In the genomic region with DNA sequence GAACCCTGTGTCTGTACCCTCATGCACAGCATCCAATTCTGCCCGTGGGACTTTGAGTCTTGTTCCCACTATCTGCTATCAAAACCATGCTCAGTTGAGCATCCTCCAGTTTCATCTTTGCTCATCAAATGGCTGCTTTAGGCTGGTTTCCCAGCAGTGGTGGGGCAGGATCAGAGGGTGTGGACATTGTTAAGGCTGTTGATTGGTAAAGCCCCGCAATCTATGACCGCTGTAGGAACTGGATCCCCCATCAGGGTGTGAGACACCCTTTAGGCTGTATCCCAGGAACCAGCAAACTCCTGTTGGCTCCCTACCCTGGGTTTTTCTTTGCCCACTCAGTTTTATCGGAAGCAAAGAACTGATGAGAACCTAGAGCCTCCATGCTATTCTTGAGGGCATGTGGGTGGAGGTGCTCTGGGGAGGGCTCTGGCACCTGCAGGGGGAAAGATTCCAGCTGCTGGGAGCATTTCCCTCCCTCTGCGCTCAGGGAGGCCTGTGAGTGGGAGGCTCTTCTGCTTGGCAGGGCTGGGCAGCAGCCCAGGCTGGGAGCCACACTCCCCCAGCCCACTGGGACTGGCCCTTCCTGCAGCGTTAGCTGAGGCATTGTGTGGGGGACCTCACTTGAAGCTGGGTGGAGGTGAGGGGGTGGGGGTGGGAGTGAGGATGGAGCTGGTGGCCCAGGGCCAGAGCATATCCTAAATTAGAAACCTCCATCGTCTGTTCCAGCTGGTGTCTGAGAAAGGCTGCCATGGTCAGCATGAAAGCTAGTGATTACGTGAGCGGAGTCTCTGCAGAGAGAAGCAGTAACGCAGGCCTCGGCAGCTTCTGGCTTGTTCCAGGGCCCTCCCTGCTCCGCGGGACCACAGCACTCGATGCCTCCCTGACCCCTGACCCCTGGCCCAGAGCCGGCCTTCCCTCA, we compare ENCODE assay signal across 14 cellular contexts.
A peak's percentile ranks its signal among the peaks of the same experiment; 100 is the strongest.
DNase-seq lines count a peak whose midpoint lies in the region; ATAC-seq and TF ChIP-seq lines count a peak whose summit lies in the region.
"Had no signal": no experiment of that assay in that cellular context is flagged by ENCODE, and none has a peak within 500 bp of the region (broad histone marks: within the 10 kb centered on the region; RNA-seq: fewer than 3 reads in every experiment).

No MANE protein-coding gene starts in this region.

- DNase-seq in dorsolateral prefrontal cortex = peak in 8 of 10 donors; percentile 10 to 74 (median 60)
- peak; percentile 70 to 88 (median 87) for DNase-seq in right cardiac atrium
- peak; percentile 32 to 86 (median 57) for DNase-seq in ovary
- DNase-seq in uterus = peak; percentile 24 to 52
- no peak for DNase-seq in activated naive CD4-positive, alpha-beta T cell treated with anti-CD3 and anti-CD28 coated beads, Interleukin-2, amount 50 U/mL, for 16 hours
- no peak for DNase-seq in NK-92 treated with Interleukin-12 subunit alpha and Interleukin-12 subunit beta, amount 100 ng/mL, for 24 hours (lab: John Stamatoyannopoulos, UW)
- DNase-seq: central memory CD4-positive, alpha-beta T cell; NCI-H1694; NCI-H524 treated with DMSO at 0.1 percent for 48 hours had no signal

- TF ChIP-seq CTCF in dorsolateral prefrontal cortex (IDR thresholded peaks at IDR 0.05 in 54 of 56, conservative IDR thresholded peaks at IDR 0.05 in 2 of 56; ENCODE audit: low read depth in 1 of 56, partially characterized antibody in 56 of 56) (no peak), ovary (IDR thresholded peaks at IDR 0.05) (no peak), uterus (IDR thresholded peaks at IDR 0.05) (no peak)

- TF ChIP-seq POLR2A in ovary (IDR thresholded peaks at IDR 0.05) = no peak
- no peak for TF ChIP-seq POLR2A in uterus (IDR thresholded peaks at IDR 0.05)

- H3K4me3 ChIP-seq in dorsolateral prefrontal cortex (no peak overlapping the region), right cardiac atrium (ENCODE audit: low read length) (no peak overlapping the region), ovary (no peak overlapping the region), uterus (no peak overlapping the region)
- H3K4me3 ChIP-seq: GM12878, hepatocyte had no signal

- intact Hi-C loops in dorsolateral prefrontal cortex (cut with DNase I) (no loop called here), right cardiac atrium (cut with DNase I) (no loop called here), ovary (cut with DNase I) (no loop called here), uterus (cut with DNase I; ENCODE audit: low total_unique reads) (no loop called here)

- ATAC-seq in right cardiac atrium = peak; percentile 84 to 89
- no peak for ATAC-seq in activated CD4-positive, CD25-positive, alpha-beta regulatory T cell treated with anti-CD3 and anti-CD28 coated beads, Interleukin-2, amount 50 U/mL, for 24 hours
- ATAC-seq: GM12878 had no signal

- H3K9me3 ChIP-seq in right cardiac atrium (ENCODE audit: control insufficient read depth, low read length) (no peaks in the 10 kb centered on the region), ovary (no peaks in the 10 kb centered on the region), uterus (no peaks in the 10 kb centered on the region)

- H3K4me1 ChIP-seq in right cardiac atrium (ENCODE audit: control insufficient read depth, insufficient read depth, low read length) (peaks cover 6% of the 10 kb centered on the region), ovary (ENCODE audit: insufficient read depth) (peaks cover 6% of the 10 kb centered on the region), uterus (peaks cover 0 to 16% of the 10 kb centered on the region in 2 donors)
- H3K4me1 ChIP-seq: parathyroid adenoma had no signal

- no peaks in the 10 kb centered on the region for H3K27me3 ChIP-seq in dorsolateral prefrontal cortex
- no peaks in the 10 kb centered on the region for H3K27me3 ChIP-seq in right cardiac atrium (ENCODE audit: control insufficient read depth, insufficient read depth)
- no peaks in the 10 kb centered on the region for H3K27me3 ChIP-seq in ovary
- no peaks in the 10 kb centered on the region for H3K27me3 ChIP-seq in uterus
- H3K27me3 ChIP-seq: hepatocyte had no signal

- H3K36me3 ChIP-seq in ovary = no peaks in the 10 kb centered on the region
- no peaks in the 10 kb centered on the region for H3K36me3 ChIP-seq in uterus

- peak overlapping the region in 57 of 59 donors; percentile 1 to 95 (median 80) for H3K27ac ChIP-seq in dorsolateral prefrontal cortex
- no peak overlapping the region for H3K27ac ChIP-seq in right cardiac atrium (ENCODE audit: low read length)
- no peak overlapping the region for H3K27ac ChIP-seq in ovary
- peak overlapping the region in 1 of 2 donors; percentile 58 for H3K27ac ChIP-seq in uterus
- H3K27ac ChIP-seq: C4-2B, hepatocyte, parathyroid adenoma had no signal

- no peak for TF ChIP-seq EP300 in ovary (IDR thresholded peaks at IDR 0.05)

- WGBS in right cardiac atrium = 25% methylated on average over 15 of the region's 15 CpGs
- 8 to 11% (median 9%) methylated on average over 15 of the region's 15 CpGs for WGBS in ovary, 3 donors

Comparison
In these comparisons a context has a peak if more than half of its experiments do, and no peak if none do; other contexts are left out.
1. DNase-seq: peak in dorsolateral prefrontal cortex (8 of 10), right cardiac atrium (3 of 3), ovary (5 of 5) and uterus (2 of 2); none in activated naive CD4-positive, alpha-beta T cell treated with anti-CD3 and anti-CD28 coated beads, Interleukin-2, amount 50 U/mL, for 16 hours (single experiment) and NK-92 treated with Interleukin-12 subunit alpha and Interleukin-12 subunit beta, amount 100 ng/mL, for 24 hours (single experiment).
2. H3K27ac ChIP-seq: peak in dorsolateral prefrontal cortex (57 of 59); none in right cardiac atrium (single experiment) and ovary (0 of 2).
3. ATAC-seq: peak in right cardiac atrium (2 of 2); none in activated CD4-positive, CD25-positive, alpha-beta regulatory T cell treated with anti-CD3 and anti-CD28 coated beads, Interleukin-2, amount 50 U/mL, for 24 hours (0 of 2).